In the genomic region with DNA sequence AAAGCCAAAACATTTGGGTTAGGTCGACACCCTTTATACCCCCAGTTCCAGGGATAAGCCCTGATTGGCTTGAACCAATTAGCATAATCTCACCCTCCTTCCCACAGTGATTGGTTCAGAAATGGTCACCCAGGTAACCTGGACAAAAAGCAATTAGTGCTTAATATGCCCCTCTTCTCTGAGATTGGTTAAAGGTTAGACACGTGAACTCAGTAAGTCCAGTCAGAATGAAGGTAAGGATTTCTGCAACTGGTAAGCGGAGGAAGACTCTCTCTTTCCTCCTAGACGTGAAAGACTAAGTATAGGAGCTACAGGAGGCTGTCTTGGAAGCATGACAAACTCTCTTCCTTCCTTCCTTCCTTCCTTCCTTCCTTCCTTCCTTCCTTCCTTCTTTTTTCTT, we compare ENCODE assay signal across 19 cellular contexts. TPM values are rescaled to one million over a fixed set of nuclear protein-coding genes. Genes with fewer than 3 reads are reported as not detected.
DNase-seq lines count a peak whose midpoint lies in the region; ATAC-seq and TF ChIP-seq lines count a peak whose summit lies in the region.
"Had no signal": no experiment of that assay in that cellular context is flagged by ENCODE, and none has a peak within 500 bp of the region (broad histone marks: within the 10 kb centered on the region; RNA-seq: fewer than 3 reads in every experiment).

No MANE protein-coding gene starts in this region.

- H3K36me3 Mint-ChIP-seq in naive B cell, result no peaks in the 10 kb centered on the region
- H3K36me3 Mint-ChIP-seq: CD4-positive, CD25-positive, alpha-beta regulatory T cell had no signal

- POLR2A ChIA-PET in HEK293 (lab: Yijun Ruan, JAX), result interaction anchor here (0.6 kb wide), 1 partner anchor 22 kb away, joined by 3 read pairs; no protein-coding TSS in a partner anchor

- peak overlapping the region in 3 of 6 donors; percentile 5 to 56 (median 15) for H3K27ac Mint-ChIP-seq in naive B cell
- H3K27ac Mint-ChIP-seq: CD4-positive, CD25-positive, alpha-beta regulatory T cell; H9 had no signal

- peaks cover 58 to 82% (median 70%) of the 10 kb centered on the region in 3 donors for H3K27me3 Mint-ChIP-seq in naive B cell

- no peak for ATAC-seq in naive B cell (ENCODE audit: low read depth in 2 of 2)
- no peak for ATAC-seq in GM19397 (IDR thresholded peaks at IDR 0.05; ENCODE audit: unreplicated experiment)
- ATAC-seq: HepG2 had no signal

- CTCF ChIA-PET in HEK293 (lab: Yijun Ruan, JAX), result no interaction called here

- H3K27ac ChIP-seq in HEK293 (ENCODE audit: extremely low read depth, low read depth, low read length) (no peak overlapping the region), SK-N-MC (peak overlapping the region; percentile 98)
- H3K27ac ChIP-seq: Peyer's patch had no signal

- H3K9me3 Mint-ChIP-seq in naive B cell, result peaks cover 0 to 4% (median 0%) of the 10 kb centered on the region in 7 donors
- H3K9me3 Mint-ChIP-seq: CD4-positive, CD25-positive, alpha-beta regulatory T cell; H9 had no signal

- H3K36me3 ChIP-seq in HEK293 (ENCODE audit: control insufficient read depth in 2 of 2, insufficient read depth in 1 of 2, low read length in 2 of 2), result no peaks in the 10 kb centered on the region
- no peaks in the 10 kb centered on the region for H3K36me3 ChIP-seq in SK-N-MC (ENCODE audit: insufficient read depth, low read length)
- H3K36me3 ChIP-seq: Peyer's patch had no signal

- H3K4me3 ChIP-seq in HEK293 (ENCODE audit: low read depth, low read length) (no peak overlapping the region), SK-N-MC (peak overlapping the region; percentile 57)
- H3K4me3 ChIP-seq: Peyer's patch had no signal

- H3K4me3 Mint-ChIP-seq in naive B cell, result peak overlapping the region in 5 of 8 donors; percentile 4 to 67 (median 61)

- no peak overlapping the region for H3K9ac ChIP-seq in SK-N-MC (ENCODE audit: insufficient read length)

- H3K9me3 ChIP-seq in HEK293 (ENCODE audit: control insufficient read depth, insufficient read depth, low read depth, low read length) (no peaks in the 10 kb centered on the region), SK-N-MC (ENCODE audit: low read depth, low read length) (no peaks in the 10 kb centered on the region)
- H3K9me3 ChIP-seq: Peyer's patch had no signal

- peaks cover 7% of the 10 kb centered on the region for H3K4me1 ChIP-seq in HEK293 (ENCODE audit: control insufficient read depth, insufficient read depth, low read length)

- no peak for TF ChIP-seq CTCF in HEK293 (tag by site-specific recombination; IDR thresholded peaks at IDR 0.05)

- peaks cover 25 to 34% (median 30%) of the 10 kb centered on the region in 3 donors for H3K4me1 Mint-ChIP-seq in naive B cell

- DNase-seq in NCI-H748 (lab: John Stamatoyannopoulos, UW; ENCODE audit: unreplicated experiment) (peak; percentile 47), NCI-H748 treated with DMSO at 0.1 percent for 48 hours (lab: John Stamatoyannopoulos, UW) (no peak), SK-N-MC (ENCODE audit: low read depth, low spot score) (peak; percentile 83), naive B cell (no peak), inferior parietal cortex (ENCODE audit: extremely low spot score) (no peak), HUDEP-2 (lab: John Stamatoyannopoulos, UW; ENCODE audit: unreplicated experiment in 76 of 76) (no peak)
- DNase-seq: CD4-positive, CD25-positive, alpha-beta regulatory T cell; EL; GF-D8; H9; KG1; NCI-H1092 treated with DMSO at 0.1 percent for 48 hours; NCI-H2029 treated with DMSO at 0.1 percent for 48 hours; NCI-H2171 treated with DMSO at 0.1 percent for 48 hours; NCI-H524 treated with DMSO at 0.1 percent for 48 hours; Peyer's patch had no signal

TF ChIP-seq in HEK293, 187 proteins besides CTCF, POLR2A, EP300 and RAD21:
- no peak for TF ChIP-seq ZNF416 (tag by site-specific recombination; IDR thresholded peaks at IDR 0.05)
- peak; percentile 47; the same call in 1 of the 2 replicates for TF ChIP-seq ZNF366 (tag by site-specific recombination; conservative IDR thresholded peaks at IDR 0.05)
- TF ChIP-seq, protein P1, sequence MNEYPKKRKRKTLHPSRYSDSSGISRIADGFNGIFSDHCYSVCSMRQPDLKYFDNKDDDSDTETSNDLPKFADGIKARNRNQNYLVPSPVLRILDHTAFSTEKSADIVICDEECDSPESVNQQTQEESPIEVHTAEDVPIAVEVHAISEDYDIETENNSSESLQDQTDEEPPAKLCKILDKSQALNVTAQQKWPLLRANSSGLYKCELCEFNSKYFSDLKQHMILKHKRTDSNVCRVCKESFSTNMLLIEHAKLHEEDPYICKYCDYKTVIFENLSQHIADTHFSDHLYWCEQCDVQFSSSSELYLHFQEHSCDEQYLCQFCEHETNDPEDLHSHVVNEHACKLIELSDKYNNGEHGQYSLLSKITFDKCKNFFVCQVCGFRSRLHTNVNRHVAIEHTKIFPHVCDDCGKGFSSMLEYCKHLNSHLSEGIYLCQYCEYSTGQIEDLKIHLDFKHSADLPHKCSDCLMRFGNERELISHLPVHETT (tag by site-specific recombination; IDR thresholded peaks at IDR 0.05), result no peak

RNA-seq across cellular contexts. Expression of a gene that starts 1.3 kb away (rescaled TPM):
- polyA plus RNA-seq in naive B cell (ENCODE audit: low read depth in 6 of 6), result not detected
- polyA plus RNA-seq: CD4-positive, CD25-positive, alpha-beta regulatory T cell; HepG2 had no signal

RNA-seq across cellular contexts. Expression of a gene that starts 16.6 kb away (rescaled TPM):
- not detected for polyA plus RNA-seq in naive B cell (ENCODE audit: low read depth in 6 of 6)
- polyA plus RNA-seq: CD4-positive, CD25-positive, alpha-beta regulatory T cell; HepG2 had no signal

RNA-seq across cellular contexts. Expression of a gene that starts 41.4 kb away (rescaled TPM):
- polyA plus RNA-seq in naive B cell (ENCODE audit: low read depth in 6 of 6), result not detected

Comparison
In these comparisons a context has a peak if more than half of its experiments do, and no peak if none do; other contexts are left out.
1. DNase-seq: peak in NCI-H748 (single experiment) and SK-N-MC (single experiment); none in NCI-H748 treated with DMSO at 0.1 percent for 48 hours (single experiment), naive B cell (single experiment), inferior parietal cortex (single experiment) and HUDEP-2 (0 of 76).